Comparison of ENCODE assay signal across 28 cellular contexts in the genomic region with DNA sequence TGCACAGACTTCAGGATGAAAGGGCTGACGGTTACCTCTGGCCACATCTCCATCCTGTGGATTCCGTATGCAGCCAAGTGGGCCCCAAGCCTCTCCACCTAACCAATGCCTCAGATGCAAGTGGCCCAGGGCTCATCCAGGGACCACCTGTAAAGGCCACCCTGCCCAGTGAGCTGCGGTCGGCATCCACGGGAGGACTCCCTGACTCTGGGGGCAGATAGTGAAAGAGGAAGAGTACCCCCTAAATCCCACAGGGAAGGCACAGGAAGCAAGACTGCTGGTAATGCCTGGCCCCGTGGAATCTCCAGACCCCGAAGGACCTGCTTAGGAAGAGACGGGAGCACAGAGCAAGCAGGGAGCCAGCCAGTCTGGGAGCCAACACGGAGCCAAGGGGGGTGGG. TPM values are rescaled to one million over a fixed set of nuclear protein-coding genes. Genes with fewer than 3 reads are reported as not detected.
"Had no signal": no experiment of that assay in that cellular context is flagged by ENCODE, and none has a peak within 500 bp of the region (broad histone marks: within the 10 kb centered on the region; RNA-seq: fewer than 3 reads in every experiment).

No MANE protein-coding gene starts in this region.

- H3K9me3 ChIP-seq: ovary, psoas muscle, right lobe of liver, suprapubic skin, testis, tibial artery, transverse colon, upper lobe of right lung, uterus had no signal

- H3K4me1 ChIP-seq: parathyroid adenoma, psoas muscle, right lobe of liver, testis, tibial artery, transverse colon, upper lobe of right lung, uterus had no signal

- H2AFZ ChIP-seq: parathyroid adenoma had no signal

- H3K36me3 ChIP-seq: ovary, right lobe of liver, spleen, suprapubic skin, tibial artery, transverse colon, upper lobe of right lung, uterus had no signal

- H3K27ac ChIP-seq: ovary, parathyroid adenoma, psoas muscle, right lobe of liver, skin epidermis, spleen, suprapubic skin, testis, tibial artery, transverse colon, upper lobe of right lung, uterus had no signal

- DNase-seq: naive thymus-derived CD8-positive, alpha-beta T cell; nephron progenitor cell; occipital lobe; ovary; posterior cingulate gyrus; psoas muscle; right cardiac atrium; right lobe of liver; spleen; stimulated activated CD4-positive, alpha-beta T cell treated with anti-CD3 and anti-CD28 coated beads, Interleukin-12 subunit alpha, Interleukin-12 subunit beta, amount 100 ng/mL, for 4 hours; stimulated activated CD4-positive, alpha-beta T cell treated with anti-CD3 and anti-CD28 coated beads, Interleukin-1b, Interleukin-23, amount 100 ng/mL, for 48 hours; stimulated activated CD4-positive, alpha-beta T cell treated with anti-CD3 and anti-CD28 coated beads, Interleukin-4, amount 100 ng/mL, for 1 hour; stimulated activated CD4-positive, alpha-beta T cell treated with anti-CD3 and anti-CD28 coated beads, Interleukin-4, amount 100 ng/mL, for 4 hours; stimulated activated CD8-positive, alpha-beta memory T cell treated with anti-CD3 and anti-CD28 coated beads, Interleukin-4, amount 100 ng/mL, for 48 hours; stimulated activated naive CD4-positive, alpha-beta T cell; stimulated activated naive CD8-positive, alpha-beta T cell treated with anti-CD3 and anti-CD28 coated beads, Interleukin-15, amount 100 ng/mL, for 72 hours; stimulated activated naive CD8-positive, alpha-beta T cell treated with anti-CD3 and anti-CD28 coated beads, Interleukin-15, Interleukin-2, amounts not matched to agents 100 U/mL and 50 U/mL, for 24 hours; substantia nigra; testis; tibial artery; transverse colon; upper lobe of right lung; uterus had no signal

- H3K4me2 ChIP-seq: smooth muscle cell had no signal

- ATAC-seq: naive thymus-derived CD8-positive, alpha-beta T cell; natural killer cell treated with Interleukin-12 subunit alpha and Interleukin-12 subunit beta and Interleukin-15 and Interleukin-18, amount 100 ng/mL, for 72 hours; psoas muscle; right cardiac atrium; stimulated activated naive CD8-positive, alpha-beta T cell treated with anti-CD3 and anti-CD28 coated beads, Interleukin-15, amount 100 ng/mL, for 72 hours; stimulated activated naive CD8-positive, alpha-beta T cell treated with anti-CD3 and anti-CD28 coated beads, Interleukin-15, Interleukin-2, amounts not matched to agents 100 U/mL and 50 U/mL, for 24 hours; upper lobe of right lung had no signal

- H3K4me3 ChIP-seq: ovary, psoas muscle, right lobe of liver, skin epidermis, smooth muscle cell, spleen, suprapubic skin, testis, tibial artery, transverse colon, upper lobe of right lung, uterus had no signal

- H3K9ac ChIP-seq: parathyroid adenoma had no signal

- H3K27me3 ChIP-seq: ovary, right lobe of liver, suprapubic skin, testis, transverse colon, upper lobe of right lung, uterus had no signal

RNA-seq across cellular contexts. Expression of a gene that starts 11.2 kb away (rescaled TPM):
- polyA plus RNA-seq: naive thymus-derived CD8-positive, alpha-beta T cell; smooth muscle cell had no signal
